ENCODE assay signal across 8 cellular contexts in the genomic region with DNA sequence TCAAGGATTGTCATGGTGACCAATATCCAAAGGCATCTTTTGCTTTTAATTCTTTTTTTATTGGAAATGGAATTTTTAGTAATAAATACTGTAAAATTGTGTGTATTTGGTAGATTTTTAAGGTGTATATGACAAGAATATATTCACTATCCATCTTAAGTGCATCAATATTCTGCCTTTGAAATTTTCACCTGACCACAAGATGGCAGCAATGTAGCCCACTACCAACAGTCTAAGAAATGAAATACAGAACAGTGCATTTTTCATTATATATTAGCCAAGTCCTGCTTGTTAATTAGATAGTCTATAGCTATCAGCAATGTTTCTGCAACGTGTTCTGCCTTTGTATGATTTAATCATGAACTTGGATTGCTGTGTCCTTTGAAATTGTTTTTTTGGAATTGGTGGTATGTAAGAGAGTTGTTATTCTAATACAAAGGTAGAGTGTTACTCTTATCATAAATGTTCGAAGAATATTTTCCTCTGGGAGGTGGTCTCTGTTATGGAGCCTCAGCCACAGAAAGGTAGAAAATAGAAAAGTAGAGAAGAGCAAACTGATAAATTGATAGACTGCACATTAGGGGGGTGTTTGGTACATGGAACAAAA. TPM values are rescaled to one million over a fixed set of nuclear protein-coding genes. Genes with fewer than 3 reads are reported as not detected.
A peak's percentile ranks its signal among the peaks of the same experiment; 100 is the strongest.
DNase-seq lines count a peak whose midpoint lies in the region; FAIRE-seq lines count a peak whose summit lies in the region.
"Had no signal": no experiment of that assay in that cellular context is flagged by ENCODE, and none has a peak within 500 bp of the region (broad histone marks: within the 10 kb centered on the region; RNA-seq: fewer than 3 reads in every experiment).

No MANE protein-coding gene starts in this region.

- no peak overlapping the region for H3K4ac ChIP-seq in mesenchymal stem cell (ENCODE audit: low read depth in 1 of 2, low read length in 2 of 2)

- no peaks in the 10 kb centered on the region for H3K4me1 ChIP-seq in mesenchymal stem cell (ENCODE audit: control insufficient read depth, insufficient read depth, low read depth, low read length)

- H2BK15ac ChIP-seq in mesenchymal stem cell (ENCODE audit: low read depth, poor library complexity, severe bottlenecking), result no peak overlapping the region

- no peaks in the 10 kb centered on the region for H3K79me1 ChIP-seq in mesenchymal stem cell (replicated peaks; ENCODE audit: low read length, poor library complexity, severe bottlenecking)

- H2AFZ ChIP-seq in mesenchymal stem cell (ENCODE audit: low read depth, low read length), result no peak overlapping the region

- H3K27ac ChIP-seq in mesenchymal stem cell (ENCODE audit: low read length, poor library complexity, severe bottlenecking), result no peak overlapping the region

- no peak overlapping the region for H2AK5ac ChIP-seq in mesenchymal stem cell (ENCODE audit: low read length, severe bottlenecking)

- no peak overlapping the region for H4K91ac ChIP-seq in mesenchymal stem cell (ENCODE audit: low read length)

- no peak overlapping the region for H2BK12ac ChIP-seq in mesenchymal stem cell (ENCODE audit: low read length in 2 of 2)

- H3K36me3 ChIP-seq in mesenchymal stem cell (ENCODE audit: control insufficient read depth in 1 of 2, insufficient read depth in 2 of 2, low read depth in 1 of 2, low read length in 2 of 2), result no peaks in the 10 kb centered on the region

- H3K9me3 ChIP-seq in mesenchymal stem cell (ENCODE audit: control insufficient read depth, low read length), result no peaks in the 10 kb centered on the region

- no peak overlapping the region for H3K14ac ChIP-seq in mesenchymal stem cell (ENCODE audit: low read length in 2 of 2)

- peak; percentile 35 for FAIRE-seq in GM19239 (lab: Jason Lieb, UNC)

- no peak overlapping the region for H3K9ac ChIP-seq in mesenchymal stem cell (ENCODE audit: low read length)

- no peak overlapping the region for H3K18ac ChIP-seq in mesenchymal stem cell (ENCODE audit: low read depth in 1 of 2, low read length in 2 of 2)

- H3K23ac ChIP-seq in mesenchymal stem cell (ENCODE audit: low read length in 2 of 2), result no peak overlapping the region

- WGBS in mesenchymal stem cell, result 50% methylated on average over 2 of the region's 2 CpGs

- no peak overlapping the region for H2BK120ac ChIP-seq in mesenchymal stem cell (ENCODE audit: low read depth, low read length)

- no peaks in the 10 kb centered on the region for H3K27me3 ChIP-seq in mesenchymal stem cell (ENCODE audit: control insufficient read depth in 1 of 2, insufficient read depth in 1 of 2, low read length in 2 of 2)

- no peak overlapping the region for H3K4me3 ChIP-seq in mesenchymal stem cell (ENCODE audit: insufficient read depth in 1 of 2, low read depth in 1 of 2, low read length in 2 of 2)

- no peak overlapping the region for H2BK5ac ChIP-seq in mesenchymal stem cell (ENCODE audit: low read depth, low read length, poor library complexity, severe bottlenecking)

- DNase-seq in DMS79 (lab: John Stamatoyannopoulos, UW), result peak; percentile 1
- DNase-seq in GM19239 (ENCODE audit: insufficient read length, low spot score), result no peak
- DNase-seq in NCI-H1048 (lab: John Stamatoyannopoulos, UW), result peak; percentile 2
- peak; percentile 12 for DNase-seq in cerebellar cortex (ENCODE audit: low spot score)
- DNase-seq in mesenchymal stem cell, result peak; percentile 30
- DNase-seq in activated CD4-positive, CD25-positive, alpha-beta regulatory T cell treated with anti-CD3 and anti-CD28 coated beads, Interleukin-2, amount 50 U/mL, for 72 hours, result no peak
- DNase-seq in NCI-H128 (lab: John Stamatoyannopoulos, UW; ENCODE audit: unreplicated experiment), result no peak
- DNase-seq: activated B cell treated with CpG ODN at 0.5 μM for 24 hours had no signal

- no peak overlapping the region for H3K4me2 ChIP-seq in mesenchymal stem cell (ENCODE audit: low read length, poor library complexity, severe bottlenecking)

- H4K8ac ChIP-seq in mesenchymal stem cell (ENCODE audit: low read length), result no peak overlapping the region

RNA-seq across cellular contexts. Expression of gene HPGDS, which starts 38.2 kb away (rescaled TPM):
- polyA plus RNA-seq in mesenchymal stem cell (2013, experiment 1 of 2), result not detected
- polyA plus RNA-seq in mesenchymal stem cell (2013, experiment 2 of 2), result not detected

Comparison
In these comparisons a context has a peak if more than half of its experiments do, and no peak if none do; other contexts are left out.
1. DNase-seq: peak in DMS79 (single experiment), NCI-H1048 (single experiment), cerebellar cortex (single experiment) and mesenchymal stem cell (single experiment); none in GM19239 (single experiment), activated CD4-positive, CD25-positive, alpha-beta regulatory T cell treated with anti-CD3 and anti-CD28 coated beads, Interleukin-2, amount 50 U/mL, for 72 hours (single experiment) and NCI-H128 (single experiment).